ENCODE assay signal across 24 cellular contexts in the genomic region with DNA sequence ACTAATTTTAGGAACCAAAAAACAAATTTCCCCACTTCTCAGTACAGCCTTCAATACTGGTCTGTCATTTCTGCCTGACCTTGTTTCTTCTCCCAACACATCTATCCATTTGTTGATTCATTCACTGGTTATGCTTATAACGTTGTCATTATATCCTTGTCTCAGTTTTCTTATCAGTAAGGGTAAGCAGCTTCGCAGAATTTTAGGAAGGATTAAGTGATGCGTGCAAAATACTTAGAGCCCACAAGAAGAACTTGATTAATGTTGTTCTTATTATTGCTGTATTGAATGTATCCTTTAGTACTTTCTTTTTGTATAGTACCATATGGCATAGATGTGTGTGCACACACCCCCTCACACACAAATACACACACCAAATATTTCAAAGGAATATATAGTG.
A peak's percentile ranks its signal among the peaks of the same experiment; 100 is the strongest.
DNase-seq lines count a peak whose midpoint lies in the region; TF ChIP-seq lines count a peak whose summit lies in the region.
"Had no signal": no experiment of that assay in that cellular context is flagged by ENCODE, and none has a peak within 500 bp of the region (broad histone marks: within the 10 kb centered on the region; RNA-seq: fewer than 3 reads in every experiment).

No MANE protein-coding gene starts in this region.

- intact Hi-C loops in MCF 10A (cut with micrococcal nuclease) (no loop called here), breast epithelium (cut with DNase I; ENCODE audit: low total_unique reads) (no loop called here)

- H3K9me2 ChIP-seq in SK-N-SH, result no peaks in the 10 kb centered on the region

- H3K4me3 Mint-ChIP-seq in MCF 10A (ENCODE audit: unreplicated experiment), result no peak overlapping the region
- H3K4me3 Mint-ChIP-seq: CD4-positive, CD25-positive, alpha-beta regulatory T cell had no signal

- H3K27me3 Mint-ChIP-seq in MCF 10A (ENCODE audit: insufficient read depth, unreplicated experiment), result no peaks in the 10 kb centered on the region
- H3K27me3 Mint-ChIP-seq: CD4-positive, CD25-positive, alpha-beta regulatory T cell had no signal

- H4K20me1 ChIP-seq in SK-N-SH (ENCODE audit: insufficient read depth), result no peaks in the 10 kb centered on the region
- H4K20me1 ChIP-seq: BLaER1 had no signal

- peaks cover 36% of the 10 kb centered on the region for H3F3A ChIP-seq in SK-N-SH (replicated peaks; ENCODE audit: insufficient read depth)

- peaks cover 4% of the 10 kb centered on the region for H3K36me3 Mint-ChIP-seq in MCF 10A (ENCODE audit: insufficient read depth, unreplicated experiment)
- H3K36me3 Mint-ChIP-seq: CD4-positive, CD25-positive, alpha-beta regulatory T cell had no signal

- no peaks in the 10 kb centered on the region for H3K4me1 ChIP-seq in breast epithelium
- H3K4me1 ChIP-seq in SK-N-SH (ENCODE audit: control insufficient read depth in 1 of 2, insufficient read depth in 2 of 2, low read depth in 1 of 2, low read length in 1 of 2), result 0 out of 4 replicates have a peak, but pooled peaks cover 0 to 5% of the 10 kb centered on the region in 2 experiments

- H3K4me1 Mint-ChIP-seq in MCF 10A (ENCODE audit: insufficient read depth, unreplicated experiment), result peaks cover 11% of the 10 kb centered on the region
- H3K4me1 Mint-ChIP-seq: CD4-positive, CD25-positive, alpha-beta regulatory T cell had no signal

- H3K9me3 Mint-ChIP-seq in MCF 10A (ENCODE audit: unreplicated experiment), result no peaks in the 10 kb centered on the region

- no peak for TF ChIP-seq CTCF in MCF 10A (IDR thresholded peaks at IDR 0.05; ENCODE audit: unreplicated experiment)
- TF ChIP-seq CTCF in breast epithelium (IDR thresholded peaks at IDR 0.05), result no peak
- no peak for TF ChIP-seq CTCF in SK-N-SH (IDR thresholded peaks at IDR 0.05)
- no peak for TF ChIP-seq CTCF in fibroblast of the aortic adventitia (IDR thresholded peaks at IDR 0.05; ENCODE audit: insufficient read depth, low read length)

- CTCF ChIA-PET in MCF 10A (lab: Yijun Ruan, JAX), result interaction anchor here (0.9 kb wide), 1 partner anchor 43 kb away, joined by 4 read pairs; no protein-coding TSS in a partner anchor
- CTCF ChIA-PET in SK-N-SH (lab: Yijun Ruan, JAX), result no interaction called here

- H3K27me3 ChIP-seq in breast epithelium, result peaks cover 0 to 11% of the 10 kb centered on the region in 2 donors
- no peaks in the 10 kb centered on the region for H3K27me3 ChIP-seq in SK-N-SH (ENCODE audit: insufficient read depth)
- H3K27me3 ChIP-seq: BLaER1, MG63 had no signal

- WGBS in SK-N-SH (ENCODE audit: low lambda C conversion rate), result 13% methylated on average over 3 of the region's 3 CpGs

- no peak for TF ChIP-seq POLR2A in breast epithelium (IDR thresholded peaks at IDR 0.05)

- no peak for TF ChIP-seq EP300 in SK-N-SH (IDR thresholded peaks at IDR 0.05; ENCODE audit: borderline replicate concordance in 1 of 2, low read depth in 1 of 2, low read length in 1 of 2)

- no peak for DNase-seq in MCF 10A (ENCODE audit: unreplicated experiment)
- no peak for DNase-seq in breast epithelium (ENCODE audit: low spot score in 2 of 2)
- DNase-seq in SK-N-SH, result no peak
- peak; percentile 6 for DNase-seq in fibroblast of the aortic adventitia (ENCODE audit: low read depth)
- no peak for DNase-seq in NCI-H2171 treated with DMSO at 0.1 percent for 48 hours (lab: John Stamatoyannopoulos, UW)
- no peak for DNase-seq in glomerular visceral epithelial cell (ENCODE audit: extremely low spot score)
- DNase-seq in stimulated activated naive CD4-positive, alpha-beta T cell treated with Interleukin-2 at 50 U/mL for 16 hours (lab: John Stamatoyannopoulos, UW), result no peak
- DNase-seq in SW 1271 (lab: John Stamatoyannopoulos, UW), result no peak
- DNase-seq: ACHN; CD4-positive, CD25-positive, alpha-beta regulatory T cell; DMS153; DND-41; GOT3; Kasumi-1; MG63; NCI-H1105 treated with DMSO at 0.1 percent for 48 hours; NCI-H2029; NCI-H69; RPMI8226; SHP77 had no signal

- H3K79me2 ChIP-seq in SK-N-SH (ENCODE audit: insufficient read depth), result no peaks in the 10 kb centered on the region

- H3K4me3 ChIP-seq in breast epithelium (no peak overlapping the region), SK-N-SH (ENCODE audit: low read depth in 2 of 2, low read length in 1 of 2) (no peak overlapping the region), fibroblast of the aortic adventitia (ENCODE audit: low read depth, low read length) (no peak overlapping the region)
- H3K4me3 ChIP-seq: BLaER1, K562, MG63 had no signal

- no peak for TF ChIP-seq RAD21 in SK-N-SH (IDR thresholded peaks at IDR 0.05; ENCODE audit: low read length)

- BruUV-seq in MCF 10A (replicated peaks; lab: Mats Ljungman, UMichigan), result no TSS peak

- H3K9me3 ChIP-seq in breast epithelium (no peaks in the 10 kb centered on the region), SK-N-SH (no peaks in the 10 kb centered on the region)
- H3K9me3 ChIP-seq: BLaER1, MG63 had no signal

- POLR2A ChIA-PET in MCF 10A (lab: Yijun Ruan, JAX), result interaction anchor here (0.7 kb wide), 1 partner anchor 1319 kb away, joined by 3 read pairs; no protein-coding TSS in a partner anchor
- POLR2A ChIA-PET in SK-N-SH (lab: Yijun Ruan, JAX), result no interaction called here

- peak overlapping the region; percentile 49 for H3K27ac Mint-ChIP-seq in MCF 10A (ENCODE audit: low read depth, unreplicated experiment)
- H3K27ac Mint-ChIP-seq: CD4-positive, CD25-positive, alpha-beta regulatory T cell had no signal

- H3K27ac ChIP-seq in breast epithelium (no peak overlapping the region), SK-N-SH (ENCODE audit: low read depth in 2 of 2, low read length in 1 of 2) (peak overlapping the region; percentile 12 to 89; a peak in 3 of 4 replicates)
- H3K27ac ChIP-seq: 22Rv1, BLaER1, HL-60 had no signal

- peak overlapping the region; percentile 11; the same call in 1 of the 2 replicates for H3K4me2 ChIP-seq in SK-N-SH
- H3K4me2 ChIP-seq: BLaER1 had no signal

- H3K9ac ChIP-seq in SK-N-SH, result peak overlapping the region; percentile 37; the same call in 1 of the 2 replicates
- H3K9ac ChIP-seq: BLaER1 had no signal

- peak overlapping the region; percentile 3; the same call in 1 of the 2 replicates for H2AFZ ChIP-seq in SK-N-SH (ENCODE audit: low read depth)

- H3K36me3 ChIP-seq in breast epithelium (no peaks in the 10 kb centered on the region), SK-N-SH (replicated peaks in 1 of 2; ENCODE audit: control insufficient read depth in 1 of 2, insufficient read depth in 2 of 2, low read length in 1 of 2) (no peaks in the 10 kb centered on the region)
- H3K36me3 ChIP-seq: BLaER1, MG63 had no signal

TF ChIP-seq in SK-N-SH, 30 proteins besides CTCF, POLR2A, EP300 and RAD21:
- no peak for TF ChIP-seq TAF1 (IDR thresholded peaks at IDR 0.05; ENCODE audit: borderline replicate concordance, low read depth, low read length)
- TF ChIP-seq YY1 (IDR thresholded peaks at IDR 0.05; ENCODE audit: low read depth), result no peak
- TF ChIP-seq GATA2 (CRISPR knock-in tag; IDR thresholded peaks at IDR 0.05), result no peak
- TF ChIP-seq, protein P1, sequence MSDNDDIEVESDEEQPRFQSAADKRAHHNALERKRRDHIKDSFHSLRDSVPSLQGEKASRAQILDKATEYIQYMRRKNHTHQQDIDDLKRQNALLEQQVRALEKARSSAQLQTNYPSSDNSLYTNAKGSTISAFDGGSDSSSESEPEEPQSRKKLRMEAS (IDR thresholded peaks at IDR 0.05; ENCODE audit: low read depth), result no peak
- TF ChIP-seq, protein P2, sequence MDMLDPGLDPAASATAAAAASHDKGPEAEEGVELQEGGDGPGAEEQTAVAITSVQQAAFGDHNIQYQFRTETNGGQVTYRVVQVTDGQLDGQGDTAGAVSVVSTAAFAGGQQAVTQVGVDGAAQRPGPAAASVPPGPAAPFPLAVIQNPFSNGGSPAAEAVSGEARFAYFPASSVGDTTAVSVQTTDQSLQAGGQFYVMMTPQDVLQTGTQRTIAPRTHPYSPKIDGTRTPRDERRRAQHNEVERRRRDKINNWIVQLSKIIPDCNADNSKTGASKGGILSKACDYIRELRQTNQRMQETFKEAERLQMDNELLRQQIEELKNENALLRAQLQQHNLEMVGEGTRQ (IDR thresholded peaks at IDR 0.05; ENCODE audit: borderline replicate concordance, low read depth, low read length), result no peak
- TF ChIP-seq PBX3 (IDR thresholded peaks at IDR 0.05), result no peak
- TF ChIP-seq REST (IDR thresholded peaks at IDR 0.05; ENCODE audit: low read depth, low read length), result no peak

Comparison
In these comparisons a context has a peak if more than half of its experiments do, and no peak if none do; other contexts are left out.
1. H3K27ac ChIP-seq: peak in SK-N-SH (2 of 2); none in breast epithelium (0 of 2).